In genomic region chr22:38786631-38787030, GRCh38 we compare ENCODE assay signal across 22 cellular contexts. TPM values are rescaled to one million over a fixed set of nuclear protein-coding genes. Genes with fewer than 3 reads are reported as not detected.
DNase-seq lines count a peak whose midpoint lies in the region; ATAC-seq and TF ChIP-seq lines count a peak whose summit lies in the region.
"Had no signal": no experiment of that assay in that cellular context is flagged by ENCODE, and none has a peak within 500 bp of the region (broad histone marks: within the 10 kb centered on the region; RNA-seq: fewer than 3 reads in every experiment).

No MANE protein-coding gene starts in this region.

- H3K9me3 ChIP-seq in H9 (ENCODE audit: control insufficient read depth, low read depth, low read length) (no peaks in the 10 kb centered on the region), SK-N-MC (ENCODE audit: low read depth, low read length) (no peaks in the 10 kb centered on the region)
- H3K9me3 ChIP-seq: ovary had no signal

- no peaks in the 10 kb centered on the region for H3K23me2 ChIP-seq in H9 (ENCODE audit: insufficient read length, low read depth, low read length, poor library complexity, severe bottlenecking)

- no peak for ATAC-seq in HG02678 (IDR thresholded peaks at IDR 0.05; ENCODE audit: unreplicated experiment)
- ATAC-seq: activated CD8-positive, alpha-beta memory T cell treated with anti-CD3 and anti-CD28 coated beads, Interleukin-2, amount 10 ng/mL, durations not matched to agents 7 days and 5 days; activated T-cell treated with anti-CD3 and anti-CD28 coated beads, Interleukin-2, amount 50 U/mL, for 72 hours; natural killer cell had no signal

- H3K36me3 ChIP-seq in SK-N-MC (ENCODE audit: insufficient read depth, low read length): peaks cover 8% of the 10 kb centered on the region; the same call in 1 of the 2 replicates
- H3K36me3 ChIP-seq: ovary had no signal

- H3K79me1 ChIP-seq in H9 (ENCODE audit: insufficient read depth, low read depth, low read length, poor library complexity, severe bottlenecking): no peaks in the 10 kb centered on the region

- no peak overlapping the region for H3K4me3 Mint-ChIP-seq in H9
- H3K4me3 Mint-ChIP-seq: activated CD4-positive, alpha-beta T cell treated with anti-CD3 and anti-CD28 coated beads, Interleukin-2, amount 10 ng/mL, durations not matched to agents 7 days and 5 days; activated CD8-positive, alpha-beta memory T cell treated with anti-CD3 and anti-CD28 coated beads, Interleukin-2, amount 10 ng/mL, durations not matched to agents 7 days and 5 days; activated naive CD4-positive, alpha-beta T cell treated with anti-CD3 and anti-CD28 coated beads, Interleukin-2, amount 10 ng/mL, durations not matched to agents 7 days and 5 days; activated T-cell treated with anti-CD3 and anti-CD28 coated beads, Interleukin-2, amount 50 U/mL, for 72 hours; CD14-positive monocyte; central memory CD8-positive, alpha-beta T cell; IgD-negative memory B cell; natural killer cell had no signal

- DNase-seq in H9 (no peak), SK-N-MC (ENCODE audit: low read depth, low spot score) (no peak), medulla oblongata (ENCODE audit: extremely low spot score) (peak; percentile 55), substantia nigra (lab: John Stamatoyannopoulos, UW) (peak in 1 of 49 donors; percentile 1), HCEC 1CT (no peak), dedifferentiated amniotic fluid mesenchymal stem cell (ENCODE audit: extremely low spot score) (no peak)
- DNase-seq: activated CD4-positive, alpha-beta T cell treated with anti-CD3 and anti-CD28 coated beads, Interleukin-2, amount 10 ng/mL, durations not matched to agents 7 days and 5 days; activated CD8-positive, alpha-beta memory T cell treated with anti-CD3 and anti-CD28 coated beads, Interleukin-2, amount 10 ng/mL, durations not matched to agents 7 days and 5 days; activated naive CD4-positive, alpha-beta T cell treated with anti-CD3 and anti-CD28 coated beads, Interleukin-2, amount 10 ng/mL, durations not matched to agents 7 days and 5 days; activated T-cell treated with anti-CD3 and anti-CD28 coated beads, Interleukin-2, amount 50 U/mL, for 72 hours; amygdala; EL; natural killer cell; NCI-H1417; NCI-H2081 treated with DMSO at 0.1 percent for 48 hours; NCI-H345; T-helper 9 cell had no signal

- H4K5ac ChIP-seq in H9 (ENCODE audit: insufficient read length, low read depth, low read length): no peak overlapping the region

- H3K4me3 ChIP-seq in SK-N-MC: no peak overlapping the region
- H3K4me3 ChIP-seq: ovary had no signal

- no peak overlapping the region for H3T11ph ChIP-seq in H9 (ENCODE audit: low read length)

- H3K27me3 ChIP-seq in H9 (ENCODE audit: insufficient read depth, low read length): no peaks in the 10 kb centered on the region
- H3K27me3 ChIP-seq: ovary had no signal

- H2AK5ac ChIP-seq in H9 (ENCODE audit: insufficient read length, low read length): no peak overlapping the region

- no peak overlapping the region for H3K4me2 ChIP-seq in H9 (ENCODE audit: insufficient read depth, insufficient read length, low read length)

- no CpG with 5 or more reads among the region's 3 CpGs for WGBS in H9 (ENCODE audit: extremely low coverage, insufficient read length, low lambda C conversion rate)

- no peak for TF ChIP-seq CTCF in H9 (conservative IDR thresholded peaks at IDR 0.05)

- H3K27me3 Mint-ChIP-seq in H9 (ENCODE audit: low read depth): no peaks in the 10 kb centered on the region
- H3K27me3 Mint-ChIP-seq: activated CD4-positive, alpha-beta T cell treated with anti-CD3 and anti-CD28 coated beads, Interleukin-2, amount 10 ng/mL, durations not matched to agents 7 days and 5 days; activated CD8-positive, alpha-beta memory T cell treated with anti-CD3 and anti-CD28 coated beads, Interleukin-2, amount 10 ng/mL, durations not matched to agents 7 days and 5 days; activated naive CD4-positive, alpha-beta T cell treated with anti-CD3 and anti-CD28 coated beads, Interleukin-2, amount 10 ng/mL, durations not matched to agents 7 days and 5 days; central memory CD8-positive, alpha-beta T cell; IgD-negative memory B cell had no signal

- peak overlapping the region; percentile 21 for H2BK12ac ChIP-seq in H9 (ENCODE audit: insufficient read length, low read depth, low read length)

- no peaks in the 10 kb centered on the region for H3K79me2 ChIP-seq in H9 (ENCODE audit: insufficient read depth, low read length)

- no peaks in the 10 kb centered on the region for H3K9me3 Mint-ChIP-seq in H9
- H3K9me3 Mint-ChIP-seq: activated CD4-positive, alpha-beta T cell treated with anti-CD3 and anti-CD28 coated beads, Interleukin-2, amount 10 ng/mL, durations not matched to agents 7 days and 5 days; activated naive CD4-positive, alpha-beta T cell treated with anti-CD3 and anti-CD28 coated beads, Interleukin-2, amount 10 ng/mL, durations not matched to agents 7 days and 5 days; activated T-cell treated with anti-CD3 and anti-CD28 coated beads, Interleukin-2, amount 50 U/mL, for 72 hours; CD14-positive monocyte; central memory CD8-positive, alpha-beta T cell; natural killer cell had no signal

- no peak overlapping the region for H3K4ac ChIP-seq in H9 (ENCODE audit: low read depth, low read length)

- no peak overlapping the region for H4K91ac ChIP-seq in H9 (ENCODE audit: insufficient read length, low read depth, low read length)

- H2BK120ac ChIP-seq in H9 (ENCODE audit: low read depth, low read length, poor library complexity, severe bottlenecking): no peak overlapping the region

- H4K8ac ChIP-seq in H9 (replicated peaks; ENCODE audit: insufficient read length, low read depth, low read length): no peak overlapping the region

- H3K9ac ChIP-seq in H9 (ENCODE audit: extremely low read depth, insufficient read length, low read length) (no peak overlapping the region), SK-N-MC (ENCODE audit: insufficient read length) (no peak overlapping the region)

- no peak overlapping the region for H3K23ac ChIP-seq in H9 (ENCODE audit: insufficient read length, low read depth, low read length)

- peaks cover 0 to 2% (median 0%) of the 10 kb centered on the region in 3 experiments; a peak in 1 of 7 replicates for H3K36me3 Mint-ChIP-seq in H9 (ENCODE audit: insufficient read depth in 1 of 3, low read depth in 3 of 3)
- H3K36me3 Mint-ChIP-seq: activated CD8-positive, alpha-beta memory T cell treated with anti-CD3 and anti-CD28 coated beads, Interleukin-2, amount 10 ng/mL, durations not matched to agents 7 days and 5 days; natural killer cell had no signal

- no peak overlapping the region for H2AFZ ChIP-seq in H9 (ENCODE audit: low read length)

- H3K14ac ChIP-seq in H9 (ENCODE audit: insufficient read depth, low read length): no peak overlapping the region

- no peak overlapping the region for H3K56ac ChIP-seq in H9 (ENCODE audit: insufficient read length, low read depth, low read length)

- H3K4me1 Mint-ChIP-seq in H9: peaks cover 8 to 13% of the 10 kb centered on the region in 2 experiments
- H3K4me1 Mint-ChIP-seq: activated CD8-positive, alpha-beta memory T cell treated with anti-CD3 and anti-CD28 coated beads, Interleukin-2, amount 10 ng/mL, durations not matched to agents 7 days and 5 days had no signal

- H2BK15ac ChIP-seq in H9 (ENCODE audit: low read depth, low read length): no peak overlapping the region

- H3K27ac Mint-ChIP-seq in H9: no peak overlapping the region
- H3K27ac Mint-ChIP-seq: activated CD4-positive, alpha-beta T cell treated with anti-CD3 and anti-CD28 coated beads, Interleukin-2, amount 10 ng/mL, durations not matched to agents 7 days and 5 days; activated CD8-positive, alpha-beta memory T cell treated with anti-CD3 and anti-CD28 coated beads, Interleukin-2, amount 10 ng/mL, durations not matched to agents 7 days and 5 days; activated naive CD4-positive, alpha-beta T cell treated with anti-CD3 and anti-CD28 coated beads, Interleukin-2, amount 10 ng/mL, durations not matched to agents 7 days and 5 days; activated T-cell treated with anti-CD3 and anti-CD28 coated beads, Interleukin-2, amount 50 U/mL, for 72 hours; IgD-negative memory B cell; natural killer cell had no signal

- H3K27ac ChIP-seq in H9 (ENCODE audit: insufficient read length, low read depth, low read length) (no peak overlapping the region), SK-N-MC (peak overlapping the region; percentile 10; the same call in 1 of the 2 replicates), substantia nigra (ENCODE audit: low read depth, low read length, poor library complexity, severe bottlenecking) (peak overlapping the region; percentile 70)

- no peak overlapping the region for H2BK20ac ChIP-seq in H9 (ENCODE audit: low read depth, low read length, poor library complexity, severe bottlenecking)

- no peaks in the 10 kb centered on the region for H3K4me1 ChIP-seq in H9 (ENCODE audit: insufficient read depth, low read length)

- H3K18ac ChIP-seq in H9 (ENCODE audit: insufficient read length, low read depth, low read length): no peak overlapping the region

- H4K20me1 ChIP-seq in H9 (ENCODE audit: control insufficient read depth, insufficient read depth, insufficient read length): no peaks in the 10 kb centered on the region

- H2BK5ac ChIP-seq in H9 (ENCODE audit: insufficient read length, low read length): no peak overlapping the region

RNA-seq across cellular contexts. Expression of gene DNAL4, which starts 7.3 kb away (rescaled TPM):
- total RNA-seq in H9 (2021): 8.3 and 8.9 TPM in 2 replicates

RNA-seq across cellular contexts. Expression of gene SUN2, which starts 30.8 kb away (rescaled TPM):
- total RNA-seq in H9 (2021): 12.0 and 12.1 TPM in 2 replicates

RNA-seq across cellular contexts. Expression of gene NPTXR, which starts 57.2 kb away (rescaled TPM):
- 7.8 and 8.1 TPM in 2 replicates for total RNA-seq in H9 (2021)
